Comparison of ENCODE assay signal across 22 cellular contexts in the genomic region with DNA sequence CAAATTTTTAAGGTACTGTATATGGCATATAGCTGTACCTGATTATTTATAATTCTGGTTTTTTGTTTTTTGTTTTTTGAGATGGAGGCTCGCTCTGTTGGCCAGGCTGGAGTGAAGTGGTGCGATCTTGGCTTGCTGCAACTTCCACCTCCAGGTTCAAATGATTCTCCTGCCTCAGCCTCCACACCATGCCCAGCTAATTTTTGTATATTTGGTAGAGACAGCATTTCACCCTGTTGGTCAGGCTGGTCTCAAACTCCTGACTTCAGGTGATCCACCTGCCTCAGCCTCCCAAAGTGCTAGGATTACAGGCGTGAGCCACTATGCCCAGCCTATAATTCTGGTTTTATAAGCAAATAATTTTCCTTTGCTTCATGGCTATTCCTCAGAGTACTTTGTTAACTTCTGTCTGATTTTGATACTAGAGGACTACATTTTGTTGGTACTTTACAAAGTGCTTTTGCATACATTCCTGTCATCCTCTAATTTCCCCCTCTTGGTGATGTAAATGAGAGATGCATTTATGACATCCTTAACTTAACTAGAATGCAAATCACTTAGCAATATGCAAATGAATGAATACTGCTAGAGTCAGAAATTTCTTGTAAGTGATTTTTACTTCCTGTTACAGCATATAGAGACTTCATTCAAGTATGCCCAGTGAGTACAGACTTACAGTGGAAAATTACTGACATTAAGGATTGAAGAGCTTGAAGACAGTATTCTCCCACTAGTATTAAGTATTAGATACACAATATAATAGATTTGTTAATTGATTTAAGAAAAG. TPM values are rescaled to one million over a fixed set of nuclear protein-coding genes. Genes with fewer than 3 reads are reported as not detected.
A peak's percentile ranks its signal among the peaks of the same experiment; 100 is the strongest.
DNase-seq lines count a peak whose midpoint lies in the region; ATAC-seq lines count a peak whose summit lies in the region.
"Had no signal": no experiment of that assay in that cellular context is flagged by ENCODE, and none has a peak within 500 bp of the region (broad histone marks: within the 10 kb centered on the region; RNA-seq: fewer than 3 reads in every experiment).

No MANE protein-coding gene starts in this region.

- ATAC-seq in activated T-cell treated with anti-CD3 and anti-CD28 coated beads, Interleukin-2, amount 50 U/mL, for 72 hours (replicated peaks in 1 of 2): peak; percentile 67 to 92
- ATAC-seq in GM18909 (IDR thresholded peaks at IDR 0.05; ENCODE audit: poor library complexity, unreplicated experiment): peak; percentile 53
- ATAC-seq in naive B cell (ENCODE audit: low read depth in 2 of 2): peak; percentile 97
- ATAC-seq in activated naive CD8-positive, alpha-beta T cell treated with anti-CD3 and anti-CD28 coated beads, Interleukin-2, amount 50 U/mL, for 24 hours: no peak
- ATAC-seq: gastrocnemius medialis, left lobe of liver had no signal

- H3K27ac Mint-ChIP-seq in activated T-cell treated with anti-CD3 and anti-CD28 coated beads, Interleukin-2, amount 50 U/mL, for 72 hours: peak overlapping the region; percentile 85
- H3K27ac Mint-ChIP-seq in naive B cell: peak overlapping the region in 4 of 6 donors; percentile 5 to 84 (median 78)
- H3K27ac Mint-ChIP-seq in activated naive CD8-positive, alpha-beta T cell treated with anti-CD3 and anti-CD28 coated beads, Interleukin-2, amount 50 U/mL, for 24 hours: no peak overlapping the region
- H3K27ac Mint-ChIP-seq in activated T-helper 2 cell treated with anti-CD3 and anti-CD28 coated beads, Interferon-gamma antibody, Interleukin-2, Interleukin-4, amounts not matched to agents 10 μg/mL and 5 μg/mL and 100 μg/mL, durations not matched to agents 14 hours and 24 hours and 36 hours: no peak overlapping the region
- H3K27ac Mint-ChIP-seq: activated CD4-positive, alpha-beta memory T cell treated with anti-CD3 and anti-CD28 coated beads for 36 hours; activated naive CD4-positive, alpha-beta T cell treated with anti-CD3 and anti-CD28 coated beads, Interleukin-2, amount 10 ng/mL, durations not matched to agents 7 days and 5 days; immature natural killer cell had no signal

- peaks cover 6% of the 10 kb centered on the region in 2 donors for H3K9me3 Mint-ChIP-seq in activated T-cell treated with anti-CD3 and anti-CD28 coated beads, Interleukin-2, amount 50 U/mL, for 72 hours
- H3K9me3 Mint-ChIP-seq in naive B cell: peaks cover 5 to 24% (median 15%) of the 10 kb centered on the region in 7 donors
- H3K9me3 Mint-ChIP-seq in activated naive CD8-positive, alpha-beta T cell treated with anti-CD3 and anti-CD28 coated beads, Interleukin-2, amount 50 U/mL, for 24 hours: peaks cover 11% of the 10 kb centered on the region
- peaks cover 12% of the 10 kb centered on the region for H3K9me3 Mint-ChIP-seq in activated T-helper 2 cell treated with anti-CD3 and anti-CD28 coated beads, Interferon-gamma antibody, Interleukin-2, Interleukin-4, amounts not matched to agents 10 μg/mL and 5 μg/mL and 100 μg/mL, durations not matched to agents 14 hours and 24 hours and 36 hours

- peaks cover 7 to 8% of the 10 kb centered on the region in 2 donors for H3K36me3 Mint-ChIP-seq in activated T-cell treated with anti-CD3 and anti-CD28 coated beads, Interleukin-2, amount 50 U/mL, for 72 hours (ENCODE audit: insufficient read depth in 2 of 2)
- H3K36me3 Mint-ChIP-seq in naive B cell: peaks cover 11 to 13% of the 10 kb centered on the region in 2 donors
- peaks cover 5% of the 10 kb centered on the region for H3K36me3 Mint-ChIP-seq in activated naive CD8-positive, alpha-beta T cell treated with anti-CD3 and anti-CD28 coated beads, Interleukin-2, amount 50 U/mL, for 24 hours (ENCODE audit: low read depth)
- peaks cover 4% of the 10 kb centered on the region for H3K36me3 Mint-ChIP-seq in activated T-helper 2 cell treated with anti-CD3 and anti-CD28 coated beads, Interferon-gamma antibody, Interleukin-2, Interleukin-4, amounts not matched to agents 10 μg/mL and 5 μg/mL and 100 μg/mL, durations not matched to agents 14 hours and 24 hours and 36 hours (ENCODE audit: low read depth)

- no peak for DNase-seq in activated T-cell treated with anti-CD3 and anti-CD28 coated beads, Interleukin-2, amount 50 U/mL, for 72 hours
- DNase-seq in activated T-cell treated with anti-CD3 and anti-CD28 coated beads, Interleukin-2, amount 50 U/mL, for 48 hours: no peak
- DNase-seq in NCI-H1048 (lab: John Stamatoyannopoulos, UW) (peak; percentile 31), naive B cell (peak; percentile 29), EL (no peak)
- no peak for DNase-seq in activated naive CD8-positive, alpha-beta T cell treated with anti-CD3 and anti-CD28 coated beads, Interleukin-2, amount 50 U/mL, for 24 hours
- no peak for DNase-seq in activated T-helper 2 cell treated with anti-CD3 and anti-CD28 coated beads, Interferon-gamma antibody, Interleukin-2, Interleukin-4, amounts not matched to agents 10 μg/mL and 5 μg/mL and 100 μg/mL, durations not matched to agents 14 hours and 24 hours and 36 hours (ENCODE audit: low spot score)
- DNase-seq: activated CD4-positive, alpha-beta memory T cell treated with anti-CD3 and anti-CD28 coated beads for 36 hours; activated naive CD4-positive, alpha-beta T cell treated with anti-CD3 and anti-CD28 coated beads, Interleukin-2, amount 10 ng/mL, durations not matched to agents 7 days and 5 days; anterior cingulate cortex; cortex of kidney; DMS53; gastrocnemius medialis; GM23248; hippocampal formation; immature natural killer cell; mesendoderm; NCI-H187 treated with DMSO at 0.1 percent for 48 hours; NCI-H524 treated with DMSO at 0.1 percent for 48 hours; T-helper 2 cell had no signal

- no peaks in the 10 kb centered on the region for H3K27me3 Mint-ChIP-seq in activated T-cell treated with anti-CD3 and anti-CD28 coated beads, Interleukin-2, amount 50 U/mL, for 72 hours (ENCODE audit: low read depth)
- H3K27me3 Mint-ChIP-seq in naive B cell: no peaks in the 10 kb centered on the region
- peaks cover 1% of the 10 kb centered on the region for H3K27me3 Mint-ChIP-seq in activated naive CD8-positive, alpha-beta T cell treated with anti-CD3 and anti-CD28 coated beads, Interleukin-2, amount 50 U/mL, for 24 hours
- H3K27me3 Mint-ChIP-seq in activated T-helper 2 cell treated with anti-CD3 and anti-CD28 coated beads, Interferon-gamma antibody, Interleukin-2, Interleukin-4, amounts not matched to agents 10 μg/mL and 5 μg/mL and 100 μg/mL, durations not matched to agents 14 hours and 24 hours and 36 hours (ENCODE audit: low read depth): peaks cover 10% of the 10 kb centered on the region

- H3K4me3 Mint-ChIP-seq in activated T-cell treated with anti-CD3 and anti-CD28 coated beads, Interleukin-2, amount 50 U/mL, for 72 hours: no peak overlapping the region
- peak overlapping the region in 3 of 8 donors; percentile 1 to 21 (median 2) for H3K4me3 Mint-ChIP-seq in naive B cell
- no peak overlapping the region for H3K4me3 Mint-ChIP-seq in activated naive CD8-positive, alpha-beta T cell treated with anti-CD3 and anti-CD28 coated beads, Interleukin-2, amount 50 U/mL, for 24 hours
- H3K4me3 Mint-ChIP-seq in activated T-helper 2 cell treated with anti-CD3 and anti-CD28 coated beads, Interferon-gamma antibody, Interleukin-2, Interleukin-4, amounts not matched to agents 10 μg/mL and 5 μg/mL and 100 μg/mL, durations not matched to agents 14 hours and 24 hours and 36 hours (ENCODE audit: low read depth): no peak overlapping the region
- H3K4me3 Mint-ChIP-seq: activated CD4-positive, alpha-beta memory T cell treated with anti-CD3 and anti-CD28 coated beads for 36 hours; activated naive CD4-positive, alpha-beta T cell treated with anti-CD3 and anti-CD28 coated beads, Interleukin-2, amount 10 ng/mL, durations not matched to agents 7 days and 5 days; immature natural killer cell had no signal

- no peaks in the 10 kb centered on the region for H3K4me1 Mint-ChIP-seq in activated T-cell treated with anti-CD3 and anti-CD28 coated beads, Interleukin-2, amount 50 U/mL, for 72 hours (ENCODE audit: low read depth)
- peaks cover 5 to 7% (median 7%) of the 10 kb centered on the region in 3 donors for H3K4me1 Mint-ChIP-seq in naive B cell
- peaks cover 2% of the 10 kb centered on the region for H3K4me1 Mint-ChIP-seq in activated naive CD8-positive, alpha-beta T cell treated with anti-CD3 and anti-CD28 coated beads, Interleukin-2, amount 50 U/mL, for 24 hours
- H3K4me1 Mint-ChIP-seq in activated T-helper 2 cell treated with anti-CD3 and anti-CD28 coated beads, Interferon-gamma antibody, Interleukin-2, Interleukin-4, amounts not matched to agents 10 μg/mL and 5 μg/mL and 100 μg/mL, durations not matched to agents 14 hours and 24 hours and 36 hours (ENCODE audit: low read depth): no peaks in the 10 kb centered on the region
- H3K4me1 Mint-ChIP-seq: activated naive CD4-positive, alpha-beta T cell treated with anti-CD3 and anti-CD28 coated beads, Interleukin-2, amount 10 ng/mL, durations not matched to agents 7 days and 5 days; immature natural killer cell had no signal

- intact Hi-C loops in activated T-helper 2 cell treated with anti-CD3 and anti-CD28 coated beads, Interferon-gamma antibody, Interleukin-2, Interleukin-4, amounts not matched to agents 10 μg/mL and 5 μg/mL and 100 μg/mL, durations not matched to agents 14 hours and 24 hours and 36 hours (cut with micrococcal nuclease): no loop called here

RNA-seq across cellular contexts. Expression of gene ARID1B, which starts 35.7 kb away (rescaled TPM):
- total RNA-seq in activated T-cell treated with anti-CD3 and anti-CD28 coated beads, Interleukin-2, amount 50 U/mL, for 72 hours: 10 to 100 TPM; 62.9 to 71.6 TPM
- polyA plus RNA-seq in naive B cell (ENCODE audit: low read depth in 6 of 6): 10 to 100 TPM; 16.6 to 44.1 (median 27.5) TPM
- total RNA-seq in activated T-helper 2 cell treated with anti-CD3 and anti-CD28 coated beads, Interferon-gamma antibody, Interleukin-2, Interleukin-4, amounts not matched to agents 10 μg/mL and 5 μg/mL and 100 μg/mL, durations not matched to agents 14 hours and 24 hours and 36 hours: 65.6 and 66.3 TPM in 2 replicates

Comparison
In these comparisons a context has a peak if more than half of its experiments do, and no peak if none do; other contexts are left out.
1. DNase-seq: peak in NCI-H1048 (single experiment) and naive B cell (single experiment); none in activated T-cell treated with anti-CD3 and anti-CD28 coated beads, Interleukin-2, amount 50 U/mL, for 72 hours (0 of 2), activated T-cell treated with anti-CD3 and anti-CD28 coated beads, Interleukin-2, amount 50 U/mL, for 48 hours (0 of 2), EL (single experiment), activated naive CD8-positive, alpha-beta T cell treated with anti-CD3 and anti-CD28 coated beads, Interleukin-2, amount 50 U/mL, for 24 hours (single experiment) and activated T-helper 2 cell treated with anti-CD3 and anti-CD28 coated beads, Interferon-gamma antibody, Interleukin-2, Interleukin-4, amounts not matched to agents 10 μg/mL and 5 μg/mL and 100 μg/mL, durations not matched to agents 14 hours and 24 hours and 36 hours (single experiment).
2. H3K27ac Mint-ChIP-seq: peak in activated T-cell treated with anti-CD3 and anti-CD28 coated beads, Interleukin-2, amount 50 U/mL, for 72 hours (single experiment) and naive B cell (4 of 6); none in activated naive CD8-positive, alpha-beta T cell treated with anti-CD3 and anti-CD28 coated beads, Interleukin-2, amount 50 U/mL, for 24 hours (single experiment) and activated T-helper 2 cell treated with anti-CD3 and anti-CD28 coated beads, Interferon-gamma antibody, Interleukin-2, Interleukin-4, amounts not matched to agents 10 μg/mL and 5 μg/mL and 100 μg/mL, durations not matched to agents 14 hours and 24 hours and 36 hours (single experiment).